9 cellular contexts compared by ENCODE assay signal in the genomic region with DNA sequence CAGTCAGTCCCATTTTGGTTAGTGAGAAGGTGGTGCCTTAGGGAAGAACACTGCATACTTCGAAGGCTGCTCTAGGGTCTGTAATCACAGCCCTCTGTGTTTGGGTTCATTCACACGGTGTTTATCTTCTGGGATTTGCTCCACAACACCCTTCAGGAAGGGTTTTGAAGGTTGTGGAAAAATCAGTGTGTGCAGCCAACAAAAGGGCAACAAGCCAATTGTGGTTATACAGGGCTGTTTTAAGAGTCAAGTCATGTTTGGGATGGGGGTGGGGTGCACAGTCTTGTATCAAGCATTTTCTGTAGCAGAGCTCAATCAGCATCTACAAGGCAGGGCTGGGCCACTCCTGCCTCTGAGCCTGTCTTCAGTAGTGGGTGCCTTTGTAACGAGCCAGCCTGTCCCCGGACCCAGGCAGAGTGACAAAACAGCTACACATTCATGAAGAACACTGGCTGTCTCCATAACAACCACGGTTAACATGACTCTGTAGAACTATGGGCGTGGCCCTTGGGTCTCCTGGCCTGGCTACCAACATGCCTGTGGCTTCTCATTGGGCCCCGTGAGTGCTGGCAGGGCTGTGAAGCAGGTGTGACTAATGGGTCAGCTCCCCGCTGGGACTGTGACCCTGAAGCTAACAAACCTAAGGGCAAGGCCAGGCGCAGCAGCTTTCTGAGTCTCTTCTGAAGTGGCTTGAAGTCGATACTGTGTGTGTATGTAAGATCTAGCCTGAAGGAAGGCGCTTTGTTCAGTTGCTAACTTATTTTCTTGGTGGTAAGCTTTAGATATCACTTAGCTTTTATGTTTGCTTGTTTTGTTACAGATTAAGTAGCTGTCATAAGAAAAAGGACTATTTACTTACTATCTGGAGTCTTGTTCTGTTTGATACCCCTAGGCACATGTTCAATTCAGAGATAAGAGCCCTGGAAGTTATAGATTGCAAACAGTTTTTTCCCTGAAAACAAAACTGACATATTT. TPM values are rescaled to one million over a fixed set of nuclear protein-coding genes. Genes with fewer than 3 reads are reported as not detected.
DNase-seq lines count a peak whose midpoint lies in the region; ATAC-seq and TF ChIP-seq lines count a peak whose summit lies in the region.
"Had no signal": no experiment of that assay in that cellular context is flagged by ENCODE, and none has a peak within 500 bp of the region (broad histone marks: within the 10 kb centered on the region; RNA-seq: fewer than 3 reads in every experiment).

No MANE protein-coding gene starts in this region.

- ATAC-seq in aorta (ENCODE audit: low FRiP score) (no peak), GM18870 (IDR thresholded peaks at IDR 0.05; ENCODE audit: unreplicated experiment) (no peak), GM18858 (IDR thresholded peaks at IDR 0.05; ENCODE audit: unreplicated experiment) (no peak)

- peak overlapping the region in 1 of 2 donors; percentile 28 for H3K4me3 ChIP-seq in duodenal mucosa (ENCODE audit: low read depth in 1 of 2, low read length in 2 of 2)
- H3K4me3 ChIP-seq in lower leg skin (ENCODE audit: low read depth, poor library complexity, severe bottlenecking): no peak overlapping the region
- no peak overlapping the region for H3K4me3 ChIP-seq in aorta (ENCODE audit: low read length in 2 of 2)

- H3K36me3 ChIP-seq in duodenal mucosa (ENCODE audit: control insufficient read depth in 1 of 2, insufficient read depth in 2 of 2, low read length in 2 of 2) (no peaks in the 10 kb centered on the region), aorta (ENCODE audit: control insufficient read depth in 1 of 2, insufficient read depth in 2 of 2, low read length in 1 of 2) (no peaks in the 10 kb centered on the region)

- no peaks in the 10 kb centered on the region for H3K9me3 ChIP-seq in duodenal mucosa (ENCODE audit: control insufficient read depth in 1 of 2, low read length in 2 of 2)
- no peaks in the 10 kb centered on the region for H3K9me3 ChIP-seq in aorta (ENCODE audit: control insufficient read depth, low read length)

- H3K27ac ChIP-seq in duodenal mucosa (ENCODE audit: low read depth, low read length) (peak overlapping the region; percentile 73), aorta (ENCODE audit: low read depth in 1 of 2, low read length in 2 of 2) (no peak overlapping the region)

- peaks cover 20 to 39% of the 10 kb centered on the region in 2 donors for H3K4me1 ChIP-seq in duodenal mucosa (ENCODE audit: control insufficient read depth in 1 of 2, insufficient read depth in 2 of 2, low read length in 2 of 2)
- no peaks in the 10 kb centered on the region for H3K4me1 ChIP-seq in aorta (ENCODE audit: control insufficient read depth in 1 of 2, insufficient read depth in 2 of 2, low read length in 2 of 2)

- peak overlapping the region; percentile 7 to 9 for H3K9ac ChIP-seq in duodenal mucosa (ENCODE audit: low read depth in 1 of 2, low read length in 2 of 2)

- no peak for TF ChIP-seq CTCF in lower leg skin (IDR thresholded peaks at IDR 0.05)

- intact Hi-C loops in lower leg skin (cut with DNase I; ENCODE audit: low total_unique reads): no loop called here
- intact Hi-C loops in aorta (cut with DNase I): no loop called here

- no peak for TF ChIP-seq POLR2A in lower leg skin (IDR thresholded peaks at IDR 0.05)

- peak; percentile 88 for DNase-seq in HK-2 (ENCODE audit: unreplicated experiment)
- peak; percentile 100 for DNase-seq in NCI-H748 (lab: John Stamatoyannopoulos, UW; ENCODE audit: unreplicated experiment)
- DNase-seq in lower leg skin (ENCODE audit: low spot score in 2 of 2): peak; percentile 21 to 78
- peak; percentile 54 to 81 for DNase-seq in aorta
- DNase-seq in NCI-H82 (lab: John Stamatoyannopoulos, UW): no peak
- DNase-seq: activated B cell treated with CpG ODN at 0.5 μM for 24 hours had no signal

- H3K27me3 ChIP-seq in duodenal mucosa (ENCODE audit: control insufficient read depth in 1 of 2, insufficient read depth in 2 of 2, low read length in 2 of 2): no peaks in the 10 kb centered on the region
- no peaks in the 10 kb centered on the region for H3K27me3 ChIP-seq in aorta (ENCODE audit: control insufficient read depth in 1 of 2, insufficient read depth in 2 of 2, low read length in 1 of 2)

- 37 to 39% methylated on average over 11 of the region's 11 CpGs for WGBS in lower leg skin, 2 donors
- 35 to 39% methylated on average over 11 of the region's 11 CpGs for WGBS in aorta, 2 donors

RNA-seq across cellular contexts. Expression of gene GOLM1, which starts 27.9 kb away (rescaled TPM):
- total RNA-seq in lower leg skin (10 to 100 TPM in 1 of 4 donors, 1 to 10 TPM in 3; 4.6 to 11.1 (median 7.1) TPM), aorta (10 to 100 TPM; 14.4 to 29.4 TPM)
- polyA plus RNA-seq in aorta: 1 to 10 TPM; 4.6 to 5.5 TPM
